8 cellular contexts compared by ENCODE assay signal in the genomic region with DNA sequence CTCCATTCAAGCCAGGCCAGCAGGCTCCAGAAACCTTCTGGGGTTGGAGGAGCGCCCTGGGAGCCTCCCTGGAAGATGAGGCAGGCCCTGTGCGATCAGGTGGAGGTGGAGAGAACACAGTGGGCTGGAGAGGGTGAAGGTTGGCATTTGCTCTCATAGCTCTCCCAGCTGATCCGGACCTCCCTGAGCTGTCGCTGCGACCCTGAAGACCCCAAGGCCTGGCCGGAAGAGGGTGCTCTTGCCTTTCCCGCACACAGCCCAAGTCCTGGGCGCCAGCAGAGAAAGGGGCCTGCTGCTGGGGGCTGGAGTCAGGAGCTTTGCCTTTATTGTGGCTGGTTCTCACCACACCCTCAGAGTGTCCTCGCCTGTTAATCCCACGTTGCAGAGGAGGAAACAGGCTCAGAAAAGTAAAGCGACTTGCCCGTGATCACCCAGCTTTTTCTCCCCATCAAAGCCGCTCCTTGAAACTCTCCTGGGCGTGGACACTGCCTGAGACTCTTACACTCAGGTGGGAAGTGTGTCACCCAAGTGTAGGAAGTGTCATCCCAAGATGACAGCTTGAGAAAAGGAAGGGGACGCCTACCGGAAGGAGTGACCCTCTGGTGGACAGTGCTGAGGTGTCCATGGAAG. TPM values are rescaled to one million over a fixed set of nuclear protein-coding genes. Genes with fewer than 3 reads are reported as not detected.
DNase-seq lines count a peak whose midpoint lies in the region; ATAC-seq and TF ChIP-seq lines count a peak whose summit lies in the region.
"Had no signal": no experiment of that assay in that cellular context is flagged by ENCODE, and none has a peak within 500 bp of the region (broad histone marks: within the 10 kb centered on the region; RNA-seq: fewer than 3 reads in every experiment).

No MANE protein-coding gene starts in this region.

- H3K36me3 ChIP-seq in GM23338 (ENCODE audit: insufficient read depth) (no peaks in the 10 kb centered on the region), SU-DHL-6 (ENCODE audit: low read length) (no peaks in the 10 kb centered on the region)

- ATAC-seq in GM23338 (peak; percentile 57), HG03469 (IDR thresholded peaks at IDR 0.05; ENCODE audit: unreplicated experiment) (no peak), HG03460 (IDR thresholded peaks at IDR 0.05; ENCODE audit: unreplicated experiment) (no peak)

- peaks cover 22% of the 10 kb centered on the region for H3K27me3 Mint-ChIP-seq in GM23338 (ENCODE audit: insufficient read depth, low read depth, poor library complexity)

- no peak overlapping the region for H3K4me3 ChIP-seq in GM23338
- H3K4me3 ChIP-seq in SU-DHL-6 (ENCODE audit: insufficient read depth, low read length, poor library complexity, severe bottlenecking) = no peak overlapping the region
- H3K4me3 ChIP-seq in skeletal muscle cell (ENCODE audit: low read depth, low read length) = no peak overlapping the region

- 0 out of 2 replicates have a peak overlapping the region, but pooled peaks have one; percentile 26 for H3K4me2 ChIP-seq in GM23338
- H3K4me2 ChIP-seq in SU-DHL-6 (ENCODE audit: low read depth, low read length, poor library complexity, severe bottlenecking) = no peak overlapping the region

- H3K4me1 ChIP-seq in GM23338 (ENCODE audit: insufficient read depth) = peaks cover 30% of the 10 kb centered on the region; the same call in 1 of the 2 replicates

- H3K9me3 ChIP-seq in SU-DHL-6 (ENCODE audit: insufficient read depth, low read length) = no peaks in the 10 kb centered on the region

- H3K27ac ChIP-seq in GM23338 (ENCODE audit: low read depth) (no peak overlapping the region), SU-DHL-6 (ENCODE audit: low read depth, low read length) (no peak overlapping the region)
- H3K27ac ChIP-seq: parathyroid adenoma had no signal

- H2AFZ ChIP-seq in GM23338 = no peak overlapping the region
- no peak overlapping the region for H2AFZ ChIP-seq in SU-DHL-6 (ENCODE audit: low read depth, low read length, severe bottlenecking)
- H2AFZ ChIP-seq: parathyroid adenoma had no signal

- H3K9me2 ChIP-seq in GM23338 (ENCODE audit: insufficient read depth) = no peaks in the 10 kb centered on the region
- no peaks in the 10 kb centered on the region for H3K9me2 ChIP-seq in SU-DHL-6 (replicated peaks; ENCODE audit: insufficient read depth, low read length)

- no peaks in the 10 kb centered on the region for H3K36me3 Mint-ChIP-seq in GM23338 (ENCODE audit: low read depth)

- intact Hi-C loops in head of caudate nucleus (cut with DNase I) = loop anchor here (2.0 to 5.0 kb wide), 2 partner anchors 51 to 118 kb away; no protein-coding TSS in a partner anchor

- no peak overlapping the region; the same call in 2 of the 3 replicates for H3K4me3 Mint-ChIP-seq in GM23338

- peaks cover 60% of the 10 kb centered on the region for H3K4me1 Mint-ChIP-seq in GM23338

- peak; percentile 64 to 95 for TF ChIP-seq CTCF in GM23338 (conservative IDR thresholded peaks at IDR 0.05; ENCODE audit: low read depth in 2 of 2)
- TF ChIP-seq CTCF in SU-DHL-6 (IDR thresholded peaks at IDR 0.05; ENCODE audit: insufficient read depth, low read length, poor library complexity, severe bottlenecking) = peak; percentile 19

- H3K27ac Mint-ChIP-seq in GM23338 = no peak overlapping the region

- H3K79me2 ChIP-seq in GM23338 (replicated peaks; ENCODE audit: insufficient read depth) (no peaks in the 10 kb centered on the region), SU-DHL-6 (ENCODE audit: insufficient read depth, low read length) (no peaks in the 10 kb centered on the region)
- H3K79me2 ChIP-seq: parathyroid adenoma had no signal

- no peak overlapping the region for H3K9ac ChIP-seq in SU-DHL-6 (ENCODE audit: low read length)
- H3K9ac ChIP-seq: parathyroid adenoma had no signal

- DNase-seq in GM23338 (ENCODE audit: low spot score) (peak; percentile 81), head of caudate nucleus (peak; percentile 46 to 91 (median 79)), skeletal muscle cell (ENCODE audit: low read depth) (peak; percentile 20)
- no peak for DNase-seq in activated naive CD4-positive, alpha-beta T cell (lab: John Stamatoyannopoulos, UW)

- H3K27me3 ChIP-seq in GM23338 (ENCODE audit: insufficient read depth) = no peaks in the 10 kb centered on the region
- no peaks in the 10 kb centered on the region for H3K27me3 ChIP-seq in SU-DHL-6 (ENCODE audit: low read length)

- H3F3A ChIP-seq in GM23338 (replicated peaks; ENCODE audit: low read depth) = no peaks in the 10 kb centered on the region; the same call in 1 of the 2 replicates
- no peaks in the 10 kb centered on the region for H3F3A ChIP-seq in SU-DHL-6 (ENCODE audit: insufficient read depth)

- H4K20me1 ChIP-seq in GM23338 (replicated peaks; ENCODE audit: insufficient read depth) (no peaks in the 10 kb centered on the region), SU-DHL-6 (ENCODE audit: low read depth, low read length) (no peaks in the 10 kb centered on the region)

- no peaks in the 10 kb centered on the region for H3K9me3 Mint-ChIP-seq in GM23338

TF ChIP-seq in GM23338, 12 proteins besides CTCF, POLR2A, EP300 and RAD21 (continues in another document):
- TF ChIP-seq ZNF114 (CRISPR knock-in tag; IDR thresholded peaks at IDR 0.05) (no peak), ZNF331 (CRISPR knock-in tag; IDR thresholded peaks at IDR 0.05; ENCODE audit: low read depth) (no peak), EZH2 (IDR thresholded peaks at IDR 0.05; ENCODE audit: low read depth, unreplicated experiment) (no peak), CREB1 (CRISPR knock-in tag; IDR thresholded peaks at IDR 0.05; ENCODE audit: low read depth) (no peak), STAT1 (IDR thresholded peaks at IDR 0.05; ENCODE audit: unreplicated experiment) (no peak), NANOG (IDR thresholded peaks at IDR 0.05; ENCODE audit: borderline replicate concordance) (no peak), EZH2phosphoT487 (IDR thresholded peaks at IDR 0.05; ENCODE audit: unreplicated experiment) (no peak), POLR2AphosphoS5 (IDR thresholded peaks at IDR 0.05; ENCODE audit: low read depth) (no peak)
- TF ChIP-seq, protein P1, sequence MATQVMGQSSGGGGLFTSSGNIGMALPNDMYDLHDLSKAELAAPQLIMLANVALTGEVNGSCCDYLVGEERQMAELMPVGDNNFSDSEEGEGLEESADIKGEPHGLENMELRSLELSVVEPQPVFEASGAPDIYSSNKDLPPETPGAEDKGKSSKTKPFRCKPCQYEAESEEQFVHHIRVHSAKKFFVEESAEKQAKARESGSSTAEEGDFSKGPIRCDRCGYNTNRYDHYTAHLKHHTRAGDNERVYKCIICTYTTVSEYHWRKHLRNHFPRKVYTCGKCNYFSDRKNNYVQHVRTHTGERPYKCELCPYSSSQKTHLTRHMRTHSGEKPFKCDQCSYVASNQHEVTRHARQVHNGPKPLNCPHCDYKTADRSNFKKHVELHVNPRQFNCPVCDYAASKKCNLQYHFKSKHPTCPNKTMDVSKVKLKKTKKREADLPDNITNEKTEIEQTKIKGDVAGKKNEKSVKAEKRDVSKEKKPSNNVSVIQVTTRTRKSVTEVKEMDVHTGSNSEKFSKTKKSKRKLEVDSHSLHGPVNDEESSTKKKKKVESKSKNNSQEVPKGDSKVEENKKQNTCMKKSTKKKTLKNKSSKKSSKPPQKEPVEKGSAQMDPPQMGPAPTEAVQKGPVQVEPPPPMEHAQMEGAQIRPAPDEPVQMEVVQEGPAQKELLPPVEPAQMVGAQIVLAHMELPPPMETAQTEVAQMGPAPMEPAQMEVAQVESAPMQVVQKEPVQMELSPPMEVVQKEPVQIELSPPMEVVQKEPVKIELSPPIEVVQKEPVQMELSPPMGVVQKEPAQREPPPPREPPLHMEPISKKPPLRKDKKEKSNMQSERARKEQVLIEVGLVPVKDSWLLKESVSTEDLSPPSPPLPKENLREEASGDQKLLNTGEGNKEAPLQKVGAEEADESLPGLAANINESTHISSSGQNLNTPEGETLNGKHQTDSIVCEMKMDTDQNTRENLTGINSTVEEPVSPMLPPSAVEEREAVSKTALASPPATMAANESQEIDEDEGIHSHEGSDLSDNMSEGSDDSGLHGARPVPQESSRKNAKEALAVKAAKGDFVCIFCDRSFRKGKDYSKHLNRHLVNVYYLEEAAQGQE (IDR thresholded peaks at IDR 0.05; ENCODE audit: unreplicated experiment) = no peak
- TF ChIP-seq, protein P2, sequence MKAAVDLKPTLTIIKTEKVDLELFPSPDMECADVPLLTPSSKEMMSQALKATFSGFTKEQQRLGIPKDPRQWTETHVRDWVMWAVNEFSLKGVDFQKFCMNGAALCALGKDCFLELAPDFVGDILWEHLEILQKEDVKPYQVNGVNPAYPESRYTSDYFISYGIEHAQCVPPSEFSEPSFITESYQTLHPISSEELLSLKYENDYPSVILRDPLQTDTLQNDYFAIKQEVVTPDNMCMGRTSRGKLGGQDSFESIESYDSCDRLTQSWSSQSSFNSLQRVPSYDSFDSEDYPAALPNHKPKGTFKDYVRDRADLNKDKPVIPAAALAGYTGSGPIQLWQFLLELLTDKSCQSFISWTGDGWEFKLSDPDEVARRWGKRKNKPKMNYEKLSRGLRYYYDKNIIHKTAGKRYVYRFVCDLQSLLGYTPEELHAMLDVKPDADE (IDR thresholded peaks at IDR 0.05) = no peak

RNA-seq across cellular contexts. Expression of a gene that starts 8.6 kb away (rescaled TPM):
- total RNA-seq in GM23338 (2014; rRNA removed; shearing (Covaris generic)) = 1,341 and 1,471 TPM in 2 replicates
- 1,864 and 1,983 TPM in 2 replicates for polyA plus RNA-seq in GM23338 (2016; fragmentation: Nextera tagmentation; extraction: Ambion mirVana)

RNA-seq across cellular contexts. Expression of a gene that starts 20.9 kb away (rescaled TPM):
- 62.8 and 91.3 TPM in 2 replicates for total RNA-seq in GM23338 (2014; rRNA removed; shearing (Covaris generic))
- polyA plus RNA-seq in GM23338 (2016; fragmentation: Nextera tagmentation; extraction: Ambion mirVana) = 35.8 and 38.4 TPM in 2 replicates

RNA-seq across cellular contexts. Expression of a gene that starts 29.4 kb away (rescaled TPM):
- 4.3 and 7.8 TPM in 2 replicates for total RNA-seq in GM23338 (2014; rRNA removed; shearing (Covaris generic))
- 12.7 TPM in 2 replicates for polyA plus RNA-seq in GM23338 (2016; fragmentation: Nextera tagmentation; extraction: Ambion mirVana)

RNA-seq across cellular contexts. Expression of a gene that starts 30.4 kb away (rescaled TPM):
- 8.0 and 11.1 TPM in 2 replicates for total RNA-seq in GM23338 (2014; rRNA removed; shearing (Covaris generic))
- polyA plus RNA-seq in GM23338 (2016; fragmentation: Nextera tagmentation; extraction: Ambion mirVana) = 5.8 and 8.9 TPM in 2 replicates

RNA-seq across cellular contexts. Expression of a gene that starts 37.0 kb away (rescaled TPM):
- total RNA-seq in GM23338 (2014; rRNA removed; shearing (Covaris generic)) = 26.8 and 37.6 TPM in 2 replicates
- polyA plus RNA-seq in GM23338 (2016; fragmentation: Nextera tagmentation; extraction: Ambion mirVana) = 11.8 and 14.1 TPM in 2 replicates

Comparison
In these comparisons a context has a peak if more than half of its experiments do, and no peak if none do; other contexts are left out.
1. DNase-seq: peak in GM23338 (single experiment), head of caudate nucleus (42 of 42) and skeletal muscle cell (single experiment); none in activated naive CD4-positive, alpha-beta T cell (0 of 4).